Comparison of ENCODE assay signal across 10 cellular contexts in the genomic region with DNA sequence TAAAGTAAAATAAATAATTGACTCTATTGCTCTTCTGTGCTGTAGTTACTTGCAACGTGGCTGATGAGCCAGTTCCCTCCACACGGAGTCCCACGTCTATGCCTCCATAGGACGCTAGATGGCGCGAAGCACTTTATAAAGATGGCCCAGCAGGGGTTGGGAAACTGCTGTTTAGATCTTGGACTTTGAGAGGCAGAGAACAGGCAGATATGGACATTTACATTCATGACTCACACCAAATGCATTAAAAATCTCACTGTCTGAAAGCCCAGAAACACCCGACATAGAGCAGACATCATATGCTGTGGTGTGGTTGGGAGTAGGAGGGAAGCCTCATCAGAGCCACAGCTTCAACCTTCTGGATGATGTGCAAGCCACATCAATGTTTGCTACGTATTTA.
DNase-seq lines count a peak whose midpoint lies in the region; ATAC-seq, FAIRE-seq and TF ChIP-seq lines count a peak whose summit lies in the region.
"Had no signal": no experiment of that assay in that cellular context is flagged by ENCODE, and none has a peak within 500 bp of the region (broad histone marks: within the 10 kb centered on the region; RNA-seq: fewer than 3 reads in every experiment).

No MANE protein-coding gene starts in this region.

- H3K27me3 ChIP-seq in MG63 (no peaks in the 10 kb centered on the region), adrenal gland (no peaks in the 10 kb centered on the region)

- H3K4me1 ChIP-seq in adrenal gland (replicated peaks in 1 of 2): no peaks in the 10 kb centered on the region

- no peak overlapping the region for H3K27ac Mint-ChIP-seq in HFFc6
- H3K27ac Mint-ChIP-seq: CD8-positive, alpha-beta memory T cell had no signal

- H3K36me3 Mint-ChIP-seq in HFFc6 (ENCODE audit: low read depth): no peaks in the 10 kb centered on the region
- H3K36me3 Mint-ChIP-seq: CD8-positive, alpha-beta memory T cell had no signal

- no peaks in the 10 kb centered on the region for H3K9me3 Mint-ChIP-seq in HFFc6

- H3K9me3 ChIP-seq in MG63 (no peaks in the 10 kb centered on the region), adrenal gland (replicated peaks in 1 of 3) (no peaks in the 10 kb centered on the region)

- H3K36me3 ChIP-seq in MG63 (no peaks in the 10 kb centered on the region), adrenal gland (replicated peaks in 1 of 2) (no peaks in the 10 kb centered on the region)

- H3K4me3 Mint-ChIP-seq in HFFc6: peak overlapping the region; percentile 34; the same call in 1 of the 2 replicates
- H3K4me3 Mint-ChIP-seq: CD8-positive, alpha-beta memory T cell had no signal

- H3K27me3 Mint-ChIP-seq in HFFc6 (ENCODE audit: insufficient read depth): 0 out of 2 replicates have a peak, but pooled peaks cover 3% of the 10 kb centered on the region
- H3K27me3 Mint-ChIP-seq: CD8-positive, alpha-beta memory T cell had no signal

- H3K4me1 Mint-ChIP-seq in HFFc6 (ENCODE audit: low read depth): peaks cover 9% of the 10 kb centered on the region
- H3K4me1 Mint-ChIP-seq: CD8-positive, alpha-beta memory T cell had no signal

- H3K4me3 ChIP-seq in MG63 (no peak overlapping the region), adrenal gland (no peak overlapping the region)

- peak; percentile 15 to 22 for DNase-seq in activated CD4-positive, alpha-beta T cell treated with anti-CD3 and anti-CD28 coated beads for 24 hours (ENCODE audit: low read depth in 2 of 2)
- no peak for DNase-seq in activated CD4-positive, alpha-beta T cell treated with anti-CD3 and anti-CD28 coated beads for 1 hour
- DNase-seq in HFFc6 (peak; percentile 65), MG63 (peak; percentile 75), RCC 7860 (ENCODE audit: low spot score) (peak; percentile 62), adrenal gland (peak; percentile 52 to 93 (median 75)), left cardiac atrium (peak; percentile 71), retina (peak; percentile 85)

- FAIRE-seq in RCC 7860 (lab: Jason Lieb, UNC): peak; percentile 63

- TF ChIP-seq CTCF in HFFc6 (IDR thresholded peaks at IDR 0.05): peak; percentile 90
- TF ChIP-seq CTCF in adrenal gland (IDR thresholded peaks at IDR 0.05): peak; percentile 69 to 89 (median 81)

- peak; percentile 85 to 94 for ATAC-seq in left cardiac atrium

- intact Hi-C loops in adrenal gland (cut with DNase I) (loop anchor here (5.0 to 10.0 kb wide), 3 partner anchors 441 to 944 kb away; no protein-coding TSS in a partner anchor), left cardiac atrium (cut with DNase I) (loop anchor here (2.0 to 10.0 kb wide), 4 partner anchors 434 to 946 kb away; no protein-coding TSS in a partner anchor)

- 8 to 10% (median 8%) methylated on average over 8 of the region's 8 CpGs for WGBS in adrenal gland, 4 donors

- no peak overlapping the region for H3K27ac ChIP-seq in adrenal gland
- H3K27ac ChIP-seq: skin epidermis had no signal

- no peak for TF ChIP-seq POLR2A in adrenal gland (IDR thresholded peaks at IDR 0.05)
